ENCODE assay signal across 10 cellular contexts in the genomic region with DNA sequence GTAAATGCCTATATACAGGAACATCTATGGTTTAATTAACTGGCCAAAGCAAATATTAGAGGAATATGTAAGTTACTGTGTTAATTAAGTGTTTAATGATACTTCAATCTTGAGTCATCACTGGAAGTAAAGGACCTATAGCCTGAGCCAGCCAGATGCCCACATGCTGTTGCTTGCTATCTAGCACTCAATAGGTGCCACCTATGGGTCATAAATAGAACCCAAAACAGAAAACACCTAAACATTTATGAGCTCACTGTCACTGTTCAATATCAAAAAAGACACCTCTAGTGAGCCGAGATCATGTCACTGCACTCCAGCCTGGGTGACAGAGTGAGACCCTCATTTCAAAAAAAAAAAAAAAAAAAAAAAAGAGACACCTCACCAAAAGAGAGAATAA. TPM values are rescaled to one million over a fixed set of nuclear protein-coding genes. Genes with fewer than 3 reads are reported as not detected.
DNase-seq lines count a peak whose midpoint lies in the region; ATAC-seq, FAIRE-seq and TF ChIP-seq lines count a peak whose summit lies in the region.
"Had no signal": no experiment of that assay in that cellular context is flagged by ENCODE, and none has a peak within 500 bp of the region (broad histone marks: within the 10 kb centered on the region; RNA-seq: fewer than 3 reads in every experiment).

No MANE protein-coding gene starts in this region.

- no peak overlapping the region for H3K4me3 ChIP-seq in colonic mucosa
- H3K4me3 ChIP-seq in pancreas = no peak overlapping the region

- FAIRE-seq in pancreas (lab: Jason Lieb, UNC) = no peak
- FAIRE-seq: A204.1 had no signal

- DNase-seq in DMS 273 (lab: John Stamatoyannopoulos, UW; ENCODE audit: unreplicated experiment) = peak; percentile 8
- DNase-seq in DMS 273 treated with DMSO at 0.1 percent for 48 hours (lab: John Stamatoyannopoulos, UW) = no peak
- DNase-seq in MV-4-11 (lab: John Stamatoyannopoulos, UW) = peak; percentile 6
- DNase-seq in colonic mucosa = no peak
- no peak for DNase-seq in pancreas
- no peak for DNase-seq in NK-92 (lab: John Stamatoyannopoulos, UW; ENCODE audit: unreplicated experiment)
- no peak for DNase-seq in HuH-7 (ENCODE audit: low spot score)
- DNase-seq: stimulated activated CD4-positive, alpha-beta T cell treated with anti-CD3 and anti-CD28 coated beads, Interleukin-4, amount 100 ng/mL, for 1 hour had no signal

- H3K27ac ChIP-seq in colonic mucosa (no peak overlapping the region), pancreas (no peak overlapping the region)

- H3K9me3 ChIP-seq in colonic mucosa = no peaks in the 10 kb centered on the region
- no peaks in the 10 kb centered on the region for H3K9me3 ChIP-seq in pancreas

- WGBS in pancreas, 2 donors = 74 to 78% methylated on average over 1 of the region's 1 CpG

- H3K36me3 ChIP-seq in colonic mucosa (no peaks in the 10 kb centered on the region), pancreas (peaks cover 0 to 12% (median 0%) of the 10 kb centered on the region in 3 donors)

- intact Hi-C loops in colonic mucosa (cut with DNase I) (no loop called here), pancreas (cut with DNase I) (no loop called here)

- TF ChIP-seq CTCF in colonic mucosa (IDR thresholded peaks at IDR 0.05) = peak; percentile 12
- no peak for TF ChIP-seq CTCF in pancreas (IDR thresholded peaks at IDR 0.05)

- no peaks in the 10 kb centered on the region for H3K4me1 ChIP-seq in colonic mucosa
- no peaks in the 10 kb centered on the region for H3K4me1 ChIP-seq in pancreas

- H3K27me3 ChIP-seq in colonic mucosa = no peaks in the 10 kb centered on the region
- H3K27me3 ChIP-seq in pancreas = no peaks in the 10 kb centered on the region

- H3K9ac ChIP-seq in colonic mucosa (ENCODE audit: low read depth in 2 of 2, low read length in 2 of 2) = no peak overlapping the region

- peak in 3 of 4 donors; percentile 52 to 68 (median 66) for ATAC-seq in pancreas
- ATAC-seq in HG03280 (IDR thresholded peaks at IDR 0.05; ENCODE audit: unreplicated experiment) = no peak

RNA-seq across cellular contexts. Expression of gene IP6K2, which starts 48.4 kb away (rescaled TPM):
- total RNA-seq in colonic mucosa (100 to 1,000 TPM; 101 to 134 TPM), pancreas (10 to 100 TPM; 19.1 to 47.1 (median 29.3) TPM)
- 100 to 1,000 TPM; 105 to 107 TPM for polyA plus RNA-seq in pancreas

Comparison
In these comparisons a context has a peak if more than half of its experiments do, and no peak if none do; other contexts are left out.
1. DNase-seq: peak in DMS 273 (single experiment) and MV-4-11 (single experiment); none in DMS 273 treated with DMSO at 0.1 percent for 48 hours (single experiment), colonic mucosa (single experiment), pancreas (0 of 6), NK-92 (single experiment) and HuH-7 (single experiment).